9 cellular contexts compared by ENCODE assay signal in the genomic region with DNA sequence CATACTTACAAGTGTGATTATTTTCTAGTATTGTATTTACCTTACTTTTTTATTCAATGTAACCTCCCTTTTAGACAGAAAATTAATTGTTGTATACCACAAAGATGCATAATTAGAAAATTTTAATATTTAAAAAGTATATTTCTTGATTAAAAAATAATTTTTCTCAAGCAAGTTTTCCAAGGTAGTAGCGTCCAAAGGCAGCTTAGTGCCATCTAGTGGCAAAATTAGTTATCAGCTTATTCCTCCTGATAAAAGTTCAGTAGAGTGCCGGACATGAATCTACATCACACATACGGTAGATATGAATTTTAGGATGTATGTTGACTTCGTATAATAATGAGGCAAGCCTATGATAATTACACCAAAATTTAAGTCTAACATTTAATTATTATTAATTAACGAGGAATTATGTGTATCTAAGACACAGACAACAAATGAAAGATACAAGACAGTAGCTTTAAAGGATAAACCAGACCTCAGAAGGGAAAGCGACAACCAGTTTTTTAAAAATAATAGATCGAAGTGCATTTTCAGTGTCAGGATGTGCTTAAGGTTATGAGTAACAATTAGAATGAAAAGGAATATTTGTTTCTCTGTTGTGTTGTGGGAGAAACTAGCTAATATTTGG.
DNase-seq lines count a peak whose midpoint lies in the region; ATAC-seq and TF ChIP-seq lines count a peak whose summit lies in the region.
"Had no signal": no experiment of that assay in that cellular context is flagged by ENCODE, and none has a peak within 500 bp of the region (broad histone marks: within the 10 kb centered on the region; RNA-seq: fewer than 3 reads in every experiment).

No MANE protein-coding gene starts in this region.

- H3K27me3 ChIP-seq in parathyroid adenoma (ENCODE audit: control insufficient read depth, insufficient read depth, low read length) = no peaks in the 10 kb centered on the region

- H3K36me3 ChIP-seq in parathyroid adenoma (ENCODE audit: control insufficient read depth, insufficient read depth, low read length) = no peaks in the 10 kb centered on the region

- no peaks in the 10 kb centered on the region for H3K9me3 ChIP-seq in parathyroid adenoma (ENCODE audit: control insufficient read depth, low read length)

- H3K4me3 ChIP-seq in epithelial cell of esophagus (ENCODE audit: low read length) = no peak overlapping the region
- no peak overlapping the region for H3K4me3 ChIP-seq in parathyroid adenoma (ENCODE audit: low read depth, low read length)

- no peak overlapping the region for H2AFZ ChIP-seq in parathyroid adenoma

- H3K4me2 ChIP-seq in parathyroid adenoma (ENCODE audit: low read length) = no peak overlapping the region

- H3K9ac ChIP-seq in parathyroid adenoma = no peak overlapping the region

- ATAC-seq in GM18511 (IDR thresholded peaks at IDR 0.05; ENCODE audit: unreplicated experiment) (peak; percentile 93), HG03378 (IDR thresholded peaks at IDR 0.05; ENCODE audit: unreplicated experiment) (peak; percentile 84)

- no peak overlapping the region for H3K27ac ChIP-seq in parathyroid adenoma

- TF ChIP-seq CTCF in epithelial cell of esophagus (IDR thresholded peaks at IDR 0.05; ENCODE audit: insufficient read depth, low read depth, low read length, missing control alignments) (peak; percentile 80), parathyroid adenoma (IDR thresholded peaks at IDR 0.05) (peak; percentile 34)

- H3K79me2 ChIP-seq in parathyroid adenoma = no peaks in the 10 kb centered on the region

- no peaks in the 10 kb centered on the region for H3K4me1 ChIP-seq in parathyroid adenoma

- DNase-seq in AML-193 (lab: John Stamatoyannopoulos, UW) = peak; percentile 64
- DNase-seq in OCI-M1 (lab: John Stamatoyannopoulos, UW) = peak; percentile 64
- DNase-seq in epithelial cell of esophagus (ENCODE audit: low read depth) = peak; percentile 59
- no peak for DNase-seq in stimulated activated naive CD4-positive, alpha-beta T cell (lab: John Stamatoyannopoulos, UW)
- DNase-seq in stimulated activated naive CD4-positive, alpha-beta T cell treated with Interleukin-2 at 50 U/mL for 16 hours (lab: John Stamatoyannopoulos, UW) = no peak
- DNase-seq: left cardiac atrium had no signal

Comparison
In these comparisons a context has a peak if more than half of its experiments do, and no peak if none do; other contexts are left out.
1. DNase-seq: peak in AML-193 (2 of 2), OCI-M1 (single experiment) and epithelial cell of esophagus (single experiment); none in stimulated activated naive CD4-positive, alpha-beta T cell (0 of 6) and stimulated activated naive CD4-positive, alpha-beta T cell treated with Interleukin-2 at 50 U/mL for 16 hours (single experiment).